ENCODE assay signal across 37 cellular contexts in the genomic region with DNA sequence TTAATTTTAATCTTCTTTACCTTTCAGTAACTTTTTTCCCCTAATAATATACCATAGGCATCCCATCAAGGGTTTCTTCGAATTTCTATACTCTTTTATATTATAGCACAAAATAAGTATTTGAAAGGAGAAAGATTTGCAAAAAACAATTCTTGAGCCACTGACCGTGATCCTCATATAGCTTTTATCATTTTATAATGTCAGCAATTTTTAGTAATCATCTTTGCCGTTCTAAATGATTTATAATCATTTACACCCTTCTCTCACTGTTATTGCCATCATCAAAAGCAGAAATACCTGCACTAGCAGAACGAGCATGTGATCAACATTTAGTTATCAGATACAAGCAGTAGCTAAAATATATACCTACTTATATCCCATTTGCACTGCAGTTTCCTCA. TPM values are rescaled to one million over a fixed set of nuclear protein-coding genes. Genes with fewer than 3 reads are reported as not detected.
"Had no signal": no experiment of that assay in that cellular context is flagged by ENCODE, and none has a peak within 500 bp of the region (broad histone marks: within the 10 kb centered on the region; RNA-seq: fewer than 3 reads in every experiment).

No MANE protein-coding gene starts in this region.

- DNase-seq: Kasumi-1, MG63, MM.1S, MV-4-11, NCI-H1048, NCI-H1092, NCI-H1092 treated with DMSO at 0.1 percent for 48 hours, NCI-H1105, NCI-H1105 treated with DMSO at 0.1 percent for 48 hours, NCI-H1417, NCI-H1417 treated with DMSO at 0.1 percent for 48 hours, NCI-H1436, NCI-H1436 treated with DMSO at 0.1 percent for 48 hours, NCI-H146, NCI-H1694, NCI-H1694 treated with DMSO at 0.1 percent for 48 hours, NCI-H187, NCI-H187 treated with DMSO at 0.1 percent for 48 hours, NCI-H1930, NCI-H2029, NCI-H2029 treated with DMSO at 0.1 percent for 48 hours, NCI-H2081, NCI-H2081 treated with DMSO at 0.1 percent for 48 hours, NCI-H2107, NCI-H2171, NCI-H2171 treated with DMSO at 0.1 percent for 48 hours, NCI-H2227 treated with DMSO at 0.1 percent for 48 hours, NCI-H226, NCI-H345, NCI-H446, NCI-H446 treated with DMSO at 0.1 percent for 48 hours, NCI-H510A, NCI-H510A treated with DMSO at 0.1 percent for 48 hours, NCI-H524, NCI-H524 treated with DMSO at 0.1 percent for 48 hours, NCI-H526 had no signal

- H3K27me3 ChIP-seq: MG63 had no signal

- H3K4me3 ChIP-seq: MG63 had no signal

RNA-seq across cellular contexts. Expression of gene PTPRQ, which starts 16.9 kb away (rescaled TPM):
- total RNA-seq: MCF 10A had no signal
